20 cellular contexts compared by ENCODE assay signal in genomic region chr1:2425875-2426274, GRCh38. TPM values are rescaled to one million over a fixed set of nuclear protein-coding genes. Genes with fewer than 3 reads are reported as not detected.
"Had no signal": no experiment of that assay in that cellular context is flagged by ENCODE, and none has a peak within 500 bp of the region (broad histone marks: within the 10 kb centered on the region; RNA-seq: fewer than 3 reads in every experiment).

No MANE protein-coding gene starts in this region.

- ATAC-seq: esophagus mucosa; gastrocnemius medialis; left colon; mucosa of descending colon; naive thymus-derived CD8-positive, alpha-beta T cell; right cardiac atrium; upper lobe of right lung had no signal

- H3K36me3 ChIP-seq: gastrocnemius medialis, ovary, stomach, suprapubic skin, thyroid gland, upper lobe of right lung, vagina had no signal

- H3K4me3 ChIP-seq: gastrocnemius medialis, mucosa of descending colon, ovary, stomach, suprapubic skin, thyroid gland, upper lobe of right lung, vagina had no signal

- H3K9me3 ChIP-seq: gastrocnemius medialis, suprapubic skin, thyroid gland, upper lobe of right lung, vagina had no signal

- H3K27me3 ChIP-seq: ovary, thyroid gland, vagina had no signal

- DNase-seq: cortex of kidney; effector memory CD4-positive, alpha-beta T cell; gastrocnemius medialis; glutamatergic neuron; immature natural killer cell; left colon; mucosa of descending colon; naive thymus-derived CD8-positive, alpha-beta T cell; ovary; right cardiac atrium; small intestine; stimulated activated CD4-positive, alpha-beta T cell treated with anti-CD3 and anti-CD28 coated beads, Interleukin-12 subunit alpha, Interleukin-12 subunit beta, amount 100 ng/mL, for 4 hours; stimulated activated naive CD4-positive, alpha-beta T cell; stomach; upper lobe of right lung had no signal

- H3K4me1 ChIP-seq: gastrocnemius medialis, stomach, thyroid gland, upper lobe of right lung had no signal

- H3K27ac ChIP-seq: gastrocnemius medialis, ovary, stomach, suprapubic skin, thyroid gland, upper lobe of right lung, vagina had no signal

RNA-seq across cellular contexts. Expression of gene PLCH2, which starts 50.2 kb away (rescaled TPM):
- total RNA-seq: gastrocnemius medialis, progenitor cell of endocrine pancreas had no signal
